Comparison of ENCODE assay signal across 1 cellular context in genomic region chr14:21455912-21456667, GRCh38.
A peak's percentile ranks its signal among the peaks of the same experiment; 100 is the strongest.
TF ChIP-seq lines count a peak whose summit lies in the region.

Gene CHD8 (minus strand): TSS chr14:21456123. CDS start chr14:21431643, 24,480 bp downstream.

TF ChIP-seq in HepG2, 621 proteins besides CTCF, POLR2A, EP300 and RAD21 (continued from another document and continues in another):
- peak; percentile 49; the same call in 1 of the 2 replicates for TF ChIP-seq SMAD1 (CRISPR knock-in tag; IDR thresholded peaks at IDR 0.05; ENCODE audit: borderline replicate concordance, low read depth)
- TF ChIP-seq ZNF263 (CRISPR knock-in tag; IDR thresholded peaks at IDR 0.05): no peak
- no peak for TF ChIP-seq NCOR1 (IDR thresholded peaks at IDR 0.05; ENCODE audit: borderline replicate concordance, low read length)
- no peak; the same call in 1 of the 2 replicates for TF ChIP-seq RFX5 (IDR thresholded peaks at IDR 0.05; ENCODE audit: low read depth, low read length)
- no peak for TF ChIP-seq HMG20A (CRISPR knock-in tag; IDR thresholded peaks at IDR 0.05; ENCODE audit: borderline replicate concordance)
- TF ChIP-seq ZNF615 (CRISPR knock-in tag; IDR thresholded peaks at IDR 0.05; ENCODE audit: borderline replicate concordance): no peak
- 0 out of 2 replicates have a peak, but pooled peaks have one; percentile 21 for TF ChIP-seq HIC2 (CRISPR knock-in tag; IDR thresholded peaks at IDR 0.05; ENCODE audit: low read depth)
- peak; percentile 93; the same call in 1 of the 2 replicates for TF ChIP-seq KAT7 (CRISPR knock-in tag; IDR thresholded peaks at IDR 0.05; ENCODE audit: borderline replicate concordance)
- TF ChIP-seq ZNF777 (CRISPR knock-in tag; IDR thresholded peaks at IDR 0.05): peak; percentile 48; the same call in 1 of the 2 replicates
- TF ChIP-seq ZNF367 (CRISPR knock-in tag; IDR thresholded peaks at IDR 0.05; ENCODE audit: borderline replicate concordance): no peak
- TF ChIP-seq ZNF572 (CRISPR knock-in tag; IDR thresholded peaks at IDR 0.05): no peak
- TF ChIP-seq PAXIP1 (CRISPR knock-in tag; conservative IDR thresholded peaks at IDR 0.05): peak; percentile 54; the same call in 1 of the 2 replicates
- no peak for TF ChIP-seq SNRNP70 (IDR thresholded peaks at IDR 0.05; ENCODE audit: low read depth, low read length)
- peak; percentile 98 for TF ChIP-seq ZNF574 (CRISPR knock-in tag; IDR thresholded peaks at IDR 0.05)
- 0 out of 2 replicates have a peak, but pooled peaks have one; percentile 23 for TF ChIP-seq ZNF232 (CRISPR knock-in tag; IDR thresholded peaks at IDR 0.05; ENCODE audit: borderline replicate concordance)
- TF ChIP-seq GABPA (IDR thresholded peaks at IDR 0.05; ENCODE audit: low read depth, low read length): peak; percentile 70
- TF ChIP-seq GABPA (CRISPR knock-in tag; IDR thresholded peaks at IDR 0.05; ENCODE audit: low read depth): peak; percentile 93
- TF ChIP-seq SP1 (IDR thresholded peaks at IDR 0.05): no peak
- peak; percentile 98 for TF ChIP-seq SP1 (CRISPR knock-in tag; IDR thresholded peaks at IDR 0.05)
- TF ChIP-seq SCMH1 (CRISPR knock-in tag; IDR thresholded peaks at IDR 0.05; ENCODE audit: borderline replicate concordance): no peak
- 0 out of 2 replicates have a peak, but pooled peaks have one; percentile 21 for TF ChIP-seq ETV6 (CRISPR knock-in tag; conservative IDR thresholded peaks at IDR 0.05)
- TF ChIP-seq ZSCAN9 (CRISPR knock-in tag; IDR thresholded peaks at IDR 0.05; ENCODE audit: borderline replicate concordance): no peak; the same call in 1 of the 2 replicates
- 0 out of 2 replicates have a peak, but pooled peaks have one; percentile 53 for TF ChIP-seq ZNF768 (CRISPR knock-in tag; IDR thresholded peaks at IDR 0.05)
- TF ChIP-seq NR2F2 (IDR thresholded peaks at IDR 0.05; ENCODE audit: borderline replicate concordance, low read depth): peak; percentile 48; the same call in 1 of the 2 replicates
- peak; percentile 96 for TF ChIP-seq THAP9 (CRISPR knock-in tag; IDR thresholded peaks at IDR 0.05; ENCODE audit: borderline replicate concordance)
- TF ChIP-seq KDM2A (CRISPR knock-in tag; IDR thresholded peaks at IDR 0.05; ENCODE audit: borderline replicate concordance, low read depth): peak; percentile 94
- no peak for TF ChIP-seq TIGD3 (CRISPR knock-in tag; IDR thresholded peaks at IDR 0.05; ENCODE audit: borderline replicate concordance)
- TF ChIP-seq ZNF550 (CRISPR knock-in tag; IDR thresholded peaks at IDR 0.05; ENCODE audit: borderline replicate concordance): 0 out of 2 replicates have a peak, but pooled peaks have one; percentile 64
- TF ChIP-seq MEIS1 (CRISPR knock-in tag; IDR thresholded peaks at IDR 0.05; ENCODE audit: borderline replicate concordance): no peak
- no peak; the same call in 1 of the 2 replicates for TF ChIP-seq ZNF737 (CRISPR knock-in tag; IDR thresholded peaks at IDR 0.05; ENCODE audit: borderline replicate concordance)
- TF ChIP-seq ZNF280D (CRISPR knock-in tag; IDR thresholded peaks at IDR 0.05): peak; percentile 96
- TF ChIP-seq ZFP37 (CRISPR knock-in tag; IDR thresholded peaks at IDR 0.05; ENCODE audit: borderline replicate concordance): no peak
- TF ChIP-seq ZNF883 (CRISPR knock-in tag; IDR thresholded peaks at IDR 0.05; ENCODE audit: not compliant biosample characterization): peak; percentile 68
- TF ChIP-seq PREB (CRISPR knock-in tag; IDR thresholded peaks at IDR 0.05): no peak
- TF ChIP-seq PRDM10 (CRISPR knock-in tag; IDR thresholded peaks at IDR 0.05; ENCODE audit: low read depth): peak; percentile 93
